Comparison of ENCODE assay signal across 9 cellular contexts in the genomic region with DNA sequence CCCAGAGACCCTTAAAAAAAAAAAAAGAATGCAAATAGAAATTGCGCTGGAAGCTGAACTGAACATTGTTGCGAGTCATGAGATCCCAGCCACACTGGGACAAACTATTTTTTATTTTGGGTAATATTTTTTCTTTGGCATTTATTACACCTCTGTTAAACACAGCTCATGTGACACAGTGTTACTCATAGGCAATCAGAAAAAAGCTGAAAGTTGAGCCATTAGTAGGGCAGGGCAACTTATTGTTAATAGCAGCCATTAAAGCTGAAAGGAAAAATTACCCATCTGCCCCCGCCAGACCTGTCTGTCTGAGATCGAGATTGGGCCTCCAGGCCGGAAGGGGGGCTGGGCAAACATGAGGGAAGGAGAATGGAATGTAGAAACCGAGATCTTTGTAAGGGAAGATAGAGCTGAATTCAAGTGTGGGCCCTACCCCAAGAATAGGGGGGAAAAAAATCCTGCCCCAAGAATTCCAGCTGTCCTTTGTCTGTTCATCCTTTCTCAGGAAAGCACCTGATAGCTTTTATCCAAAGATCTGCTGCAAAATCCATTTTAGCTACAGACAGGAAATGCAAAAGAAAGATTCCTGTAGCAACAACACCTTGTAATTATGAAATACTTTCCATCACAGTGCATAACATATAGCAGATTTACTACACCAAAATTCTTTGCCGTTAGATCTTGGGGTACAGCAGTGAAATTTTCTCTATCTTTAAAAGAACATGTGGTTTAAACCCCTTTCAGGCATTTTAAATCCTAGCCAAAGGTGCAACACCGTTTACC.
DNase-seq lines count a peak whose midpoint lies in the region; ATAC-seq, FAIRE-seq and TF ChIP-seq lines count a peak whose summit lies in the region.
"Had no signal": no experiment of that assay in that cellular context is flagged by ENCODE, and none has a peak within 500 bp of the region (broad histone marks: within the 10 kb centered on the region; RNA-seq: fewer than 3 reads in every experiment).

No MANE protein-coding gene starts in this region.

- H3K9me1 ChIP-seq in endothelial cell of umbilical vein (replicated peaks; ENCODE audit: control insufficient read depth, extremely low read depth, insufficient read depth, low read length), result no peaks in the 10 kb centered on the region

- DNase-seq in Caki2 (ENCODE audit: low read depth) (peak; percentile 88), NCI-H2227 treated with DMSO at 0.1 percent for 48 hours (lab: John Stamatoyannopoulos, UW) (peak; percentile 86), endothelial cell of umbilical vein (ENCODE audit: low read depth, low spot score) (peak; percentile 32), 8988T (no peak)

- POLR2A ChIA-PET in endothelial cell of umbilical vein (lab: Charles Lee), result interaction anchor here (0.7 kb wide), 1 partner anchor 86 kb away, joined by 3 read pairs; no protein-coding TSS in a partner anchor

- no peaks in the 10 kb centered on the region for H3K4me1 ChIP-seq in endothelial cell of umbilical vein (ENCODE audit: control insufficient read depth, extremely low read depth, insufficient read depth, low read length)

- TF ChIP-seq RAD21 in neural cell (conservative IDR thresholded peaks at IDR 0.05), result no peak

- H3K4me2 ChIP-seq in endothelial cell of umbilical vein (ENCODE audit: insufficient read depth, low read length), result no peak overlapping the region
- H3K4me2 ChIP-seq in neural cell (ENCODE audit: low read length), result peak overlapping the region; percentile 26

- no peaks in the 10 kb centered on the region for H3K9me3 ChIP-seq in endothelial cell of umbilical vein (replicated peaks; ENCODE audit: control insufficient read depth, insufficient read depth, low read length)
- H3K9me3 ChIP-seq in neural cell (ENCODE audit: low read length), result no peaks in the 10 kb centered on the region

- ATAC-seq in GM19395 (IDR thresholded peaks at IDR 0.05; ENCODE audit: unreplicated experiment) (no peak), GM21723 (IDR thresholded peaks at IDR 0.05; ENCODE audit: unreplicated experiment) (no peak), HG02885 (IDR thresholded peaks at IDR 0.05; ENCODE audit: poor library complexity, unreplicated experiment) (no peak)

- H3K9me2 ChIP-seq in neural cell (ENCODE audit: insufficient read depth, low read length), result no peaks in the 10 kb centered on the region

- BruUV-seq in endothelial cell of umbilical vein (replicated peaks; lab: Mats Ljungman, UMichigan), result no TSS peak

- H3K36me3 ChIP-seq in endothelial cell of umbilical vein (ENCODE audit: control insufficient read depth in 2 of 2, extremely low read depth in 1 of 2, insufficient read depth in 2 of 2, low read length in 2 of 2) (no peaks in the 10 kb centered on the region), neural cell (ENCODE audit: insufficient read depth, low read length) (no peaks in the 10 kb centered on the region)

- in situ Hi-C loops in Caki2 (cut with HindIII; ENCODE audit: low pct_unique_long_range_greater_than_20kb, low sequenced_read_pairs), result no loop called here

- peak; percentile 53 for TF ChIP-seq EP300 in neural cell (conservative IDR thresholded peaks at IDR 0.05; ENCODE audit: poor library complexity, severe bottlenecking)

- H3K4me3 ChIP-seq in endothelial cell of umbilical vein (replicated peaks in 1 of 3; ENCODE audit: insufficient read depth in 1 of 3, low read depth in 1 of 3, low read length in 3 of 3) (no peak overlapping the region), neural cell (ENCODE audit: low read length) (peak overlapping the region; percentile 12)

- TF ChIP-seq CTCF in endothelial cell of umbilical vein (IDR thresholded peaks at IDR 0.05; ENCODE audit: extremely low read depth in 1 of 2, insufficient read depth in 1 of 2, low read depth in 1 of 2, low read length in 2 of 2) (no peak), neural cell (IDR thresholded peaks at IDR 0.05; ENCODE audit: poor library complexity, severe bottlenecking) (no peak)

- dilution Hi-C loops in endothelial cell of umbilical vein (cut with MboI; ENCODE audit: extremely low pct_ligation_motif_present, low sequenced_read_pairs), result no loop called here

- peak overlapping the region; percentile 49 for H2AFZ ChIP-seq in endothelial cell of umbilical vein (ENCODE audit: low read depth, low read length)
- no peak overlapping the region for H2AFZ ChIP-seq in neural cell (ENCODE audit: low read depth, low read length)

- H4K20me1 ChIP-seq in endothelial cell of umbilical vein (replicated peaks; ENCODE audit: control insufficient read depth, extremely low read depth, insufficient read depth, low read length) (no peaks in the 10 kb centered on the region), neural cell (ENCODE audit: insufficient read depth) (no peaks in the 10 kb centered on the region)

- no peak for TF ChIP-seq POLR2A in endothelial cell of umbilical vein (IDR thresholded peaks at IDR 0.05; ENCODE audit: low read depth, low read length)

- H3K79me2 ChIP-seq in endothelial cell of umbilical vein (ENCODE audit: control insufficient read depth, insufficient read depth, low read length) (no peaks in the 10 kb centered on the region), neural cell (replicated peaks; ENCODE audit: insufficient read depth, low read length) (peaks cover 69% of the 10 kb centered on the region)

- peaks cover 6% of the 10 kb centered on the region for H3F3A ChIP-seq in neural cell (ENCODE audit: insufficient read depth, low read length, poor library complexity, severe bottlenecking)

- no peak overlapping the region for H3K9ac ChIP-seq in endothelial cell of umbilical vein (replicated peaks; ENCODE audit: extremely low read depth, insufficient read depth, low read length)
- peak overlapping the region; percentile 21 for H3K9ac ChIP-seq in neural cell (ENCODE audit: low read length)

- H3K27me3 ChIP-seq in endothelial cell of umbilical vein (ENCODE audit: control insufficient read depth in 2 of 2, insufficient read depth in 2 of 2, low read length in 2 of 2) (no peaks in the 10 kb centered on the region), neural cell (ENCODE audit: insufficient read depth, low read depth, low read length) (no peaks in the 10 kb centered on the region)

- FAIRE-seq in endothelial cell of umbilical vein (lab: Jason Lieb, UNC), result no peak

- H3K27ac ChIP-seq in endothelial cell of umbilical vein (ENCODE audit: insufficient read depth, low read depth, low read length), result no peak overlapping the region
- peak overlapping the region; percentile 77 for H3K27ac ChIP-seq in neural cell (ENCODE audit: low read length)
- H3K27ac ChIP-seq: VCaP had no signal

- CTCF ChIA-PET in endothelial cell of umbilical vein (lab: Charles Lee), result interaction anchor here (1.0 to 1.6 kb wide), 5 partner anchors 12 to 213 kb away, joined by 3 to 5 read pairs (median 5); a partner anchor contains a TSS

- intact Hi-C loops in endothelial cell of umbilical vein (cut with micrococcal nuclease), result no loop called here

TF ChIP-seq in endothelial cell of umbilical vein, 7 proteins besides CTCF, POLR2A, EP300 and RAD21:
- TF ChIP-seq EZH2 (IDR thresholded peaks at IDR 0.05; ENCODE audit: borderline replicate concordance, low read depth, low read length, severe bottlenecking) (no peak), MYC (IDR thresholded peaks at IDR 0.05; ENCODE audit: low read depth, low read length) (no peak), FOS (IDR thresholded peaks at IDR 0.05; ENCODE audit: borderline replicate concordance, insufficient read depth, low read length) (no peak), JUN (IDR thresholded peaks at IDR 0.05; ENCODE audit: borderline replicate concordance, insufficient read depth, insufficient read length, low read depth) (no peak), GATA2 (IDR thresholded peaks at IDR 0.05; ENCODE audit: insufficient read depth, insufficient read length, low read depth, low read length) (no peak), POLR2AphosphoS5 (IDR thresholded peaks at IDR 0.05; ENCODE audit: insufficient read depth, low read depth, low read length) (no peak)
- TF ChIP-seq, protein P1, sequence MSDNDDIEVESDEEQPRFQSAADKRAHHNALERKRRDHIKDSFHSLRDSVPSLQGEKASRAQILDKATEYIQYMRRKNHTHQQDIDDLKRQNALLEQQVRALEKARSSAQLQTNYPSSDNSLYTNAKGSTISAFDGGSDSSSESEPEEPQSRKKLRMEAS (IDR thresholded peaks at IDR 0.05; ENCODE audit: insufficient read depth, insufficient read length), result no peak
TF ChIP-seq in endothelial cell of umbilical vein: peak in this region for 0.

TF ChIP-seq in neural cell, 6 proteins besides CTCF, POLR2A, EP300 and RAD21:
- no peak for TF ChIP-seq POLR2AphosphoS5 (IDR thresholded peaks at IDR 0.05)
- TF ChIP-seq SMC3 (conservative IDR thresholded peaks at IDR 0.05; ENCODE audit: poor library complexity), result peak; percentile 16
TF ChIP-seq in neural cell: peak in this region for 1.
